ENCODE assay signal across 20 cellular contexts in the genomic region with DNA sequence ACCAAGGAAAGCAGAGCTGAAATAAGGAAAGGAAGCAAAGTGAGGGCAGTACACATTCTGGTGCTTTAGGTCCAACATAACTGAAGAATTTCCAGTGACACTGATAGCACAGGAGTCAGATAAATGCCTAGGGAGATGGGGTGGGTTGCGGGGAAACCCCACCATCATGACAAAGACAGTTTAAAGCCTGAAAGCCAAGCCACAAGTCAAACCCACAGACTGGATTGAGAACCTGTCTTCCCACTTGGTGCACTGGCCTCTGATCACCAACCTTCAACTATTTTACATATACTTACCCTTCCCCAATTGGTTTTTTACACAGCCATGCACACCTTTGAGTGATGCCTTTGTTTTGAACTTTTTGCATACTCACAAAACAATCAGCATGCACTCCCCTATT. TPM values are rescaled to one million over a fixed set of nuclear protein-coding genes. Genes with fewer than 3 reads are reported as not detected.
DNase-seq lines count a peak whose midpoint lies in the region; ATAC-seq, FAIRE-seq and TF ChIP-seq lines count a peak whose summit lies in the region.
"Had no signal": no experiment of that assay in that cellular context is flagged by ENCODE, and none has a peak within 500 bp of the region (broad histone marks: within the 10 kb centered on the region; RNA-seq: fewer than 3 reads in every experiment).

No MANE protein-coding gene starts in this region.

- POLR2A ChIA-PET in activated CD4-positive, alpha-beta T cell treated with anti-CD3 and anti-CD28 coated beads for 36 hours (lab: Charles Lee): no interaction called here
- POLR2A ChIA-PET in activated CD4-positive, alpha-beta memory T cell treated with anti-CD3 and anti-CD28 coated beads for 36 hours (lab: Charles Lee): no interaction called here

- H3K4me1 ChIP-seq in ES-I3 (ENCODE audit: insufficient read depth, low read length) (peaks cover 7% of the 10 kb centered on the region; the same call in 1 of the 2 replicates), HUES64 (ENCODE audit: insufficient read depth, low read length) (no peaks in the 10 kb centered on the region)
- H3K4me1 ChIP-seq: A549 had no signal

- no peaks in the 10 kb centered on the region for H3K36me3 ChIP-seq in ES-I3 (ENCODE audit: insufficient read depth, low read length)
- peaks cover 8% of the 10 kb centered on the region for H3K36me3 ChIP-seq in HUES64 (ENCODE audit: insufficient read depth, low read length)

- no peaks in the 10 kb centered on the region for H3K27me3 ChIP-seq in HUES64 (ENCODE audit: insufficient read depth, low read length)

- no peak overlapping the region for H3K27ac Mint-ChIP-seq in activated CD4-positive, alpha-beta T cell treated with anti-CD3 and anti-CD28 coated beads for 36 hours
- no peak overlapping the region for H3K27ac Mint-ChIP-seq in endothelial cell (ENCODE audit: unreplicated experiment)
- H3K27ac Mint-ChIP-seq in activated CD4-positive, alpha-beta memory T cell treated with anti-CD3 and anti-CD28 coated beads for 36 hours: no peak overlapping the region
- H3K27ac Mint-ChIP-seq: CD4-positive, alpha-beta memory T cell had no signal

- H3K4me3 ChIP-seq in HUES64 (ENCODE audit: low read length): no peak overlapping the region
- H3K4me3 ChIP-seq: A549, GM12878, GM23248 had no signal

- no peak overlapping the region for H3K4me3 Mint-ChIP-seq in activated CD4-positive, alpha-beta T cell treated with anti-CD3 and anti-CD28 coated beads for 36 hours
- H3K4me3 Mint-ChIP-seq in endothelial cell (ENCODE audit: unreplicated experiment): peak overlapping the region; percentile 39
- H3K4me3 Mint-ChIP-seq in activated CD4-positive, alpha-beta memory T cell treated with anti-CD3 and anti-CD28 coated beads for 36 hours: no peak overlapping the region
- H3K4me3 Mint-ChIP-seq: CD4-positive, alpha-beta memory T cell had no signal

- TF ChIP-seq CTCF in endothelial cell (IDR thresholded peaks at IDR 0.05; ENCODE audit: unreplicated experiment): no peak

- H3K9me3 Mint-ChIP-seq in activated CD4-positive, alpha-beta T cell treated with anti-CD3 and anti-CD28 coated beads for 36 hours (ENCODE audit: low read depth): peaks cover 26% of the 10 kb centered on the region
- H3K9me3 Mint-ChIP-seq in endothelial cell (ENCODE audit: unreplicated experiment): peaks cover 31% of the 10 kb centered on the region
- H3K9me3 Mint-ChIP-seq in activated CD4-positive, alpha-beta memory T cell treated with anti-CD3 and anti-CD28 coated beads for 36 hours: peaks cover 46% of the 10 kb centered on the region

- peak overlapping the region; percentile 68; the same call in 1 of the 2 replicates for H3K27ac ChIP-seq in HUES64 (ENCODE audit: low read depth, low read length)
- H3K27ac ChIP-seq: 22Rv1, A549, C4-2B, GM23248 had no signal

- H3K9ac ChIP-seq in ES-I3 (ENCODE audit: low read depth, low read length): 0 out of 2 replicates have a peak overlapping the region, but pooled peaks have one; percentile 15
- H3K9ac ChIP-seq in HUES64 (ENCODE audit: low read depth, low read length): no peak overlapping the region
- H3K9ac ChIP-seq: GM23248 had no signal

- no peak for FAIRE-seq in GM19239 (lab: Jason Lieb, UNC)
- FAIRE-seq: A549, GM12878, H54, HTR-8/SVneo had no signal

- WGBS in HUES64: 87% methylated on average over 1 of the region's 1 CpG

- DNase-seq in activated CD4-positive, alpha-beta T cell treated with anti-CD3 and anti-CD28 coated beads for 36 hours: no peak
- no peak for DNase-seq in activated CD4-positive, alpha-beta T cell treated with anti-CD3 and anti-CD28 coated beads for 48 hours
- DNase-seq in endothelial cell (ENCODE audit: low spot score) (no peak), GM19239 (ENCODE audit: insufficient read length, low spot score) (no peak)
- no peak for DNase-seq in activated CD4-positive, alpha-beta memory T cell treated with anti-CD3 and anti-CD28 coated beads for 36 hours
- DNase-seq: AML-193; CD4-positive, alpha-beta memory T cell; DMS153; DMS79 treated with DMSO at 0.1 percent for 48 hours; GM23248 had no signal

- peaks cover 24% of the 10 kb centered on the region for H3K9me3 ChIP-seq in ES-I3 (ENCODE audit: control insufficient read depth, insufficient read depth, low read length)
- peaks cover 65% of the 10 kb centered on the region for H3K9me3 ChIP-seq in HUES64 (ENCODE audit: insufficient read depth, low read depth, low read length)
- H3K9me3 ChIP-seq: A549 had no signal

- CTCF ChIA-PET in activated CD4-positive, alpha-beta T cell treated with anti-CD3 and anti-CD28 coated beads for 36 hours (lab: Charles Lee): interaction anchor here (0.7 kb wide), 1 partner anchor 1227 kb away, joined by 3 read pairs; no protein-coding TSS in a partner anchor
- CTCF ChIA-PET in activated CD4-positive, alpha-beta memory T cell treated with anti-CD3 and anti-CD28 coated beads for 36 hours (lab: Charles Lee): no interaction called here

- no peaks in the 10 kb centered on the region for H3K4me1 Mint-ChIP-seq in activated CD4-positive, alpha-beta T cell treated with anti-CD3 and anti-CD28 coated beads for 36 hours
- no peaks in the 10 kb centered on the region for H3K4me1 Mint-ChIP-seq in endothelial cell (ENCODE audit: unreplicated experiment)
- H3K4me1 Mint-ChIP-seq in activated CD4-positive, alpha-beta memory T cell treated with anti-CD3 and anti-CD28 coated beads for 36 hours (ENCODE audit: low read depth): no peaks in the 10 kb centered on the region
- H3K4me1 Mint-ChIP-seq: CD4-positive, alpha-beta memory T cell had no signal

- no peaks in the 10 kb centered on the region for H3K27me3 Mint-ChIP-seq in activated CD4-positive, alpha-beta T cell treated with anti-CD3 and anti-CD28 coated beads for 36 hours
- peaks cover 5% of the 10 kb centered on the region for H3K27me3 Mint-ChIP-seq in endothelial cell (ENCODE audit: unreplicated experiment)
- H3K27me3 Mint-ChIP-seq in activated CD4-positive, alpha-beta memory T cell treated with anti-CD3 and anti-CD28 coated beads for 36 hours: no peaks in the 10 kb centered on the region
- H3K27me3 Mint-ChIP-seq: CD4-positive, alpha-beta memory T cell had no signal

- peak; percentile 19 for ATAC-seq in activated CD4-positive, alpha-beta T cell treated with anti-CD3 and anti-CD28 coated beads for 36 hours
- ATAC-seq in GM21360 (IDR thresholded peaks at IDR 0.05; ENCODE audit: unreplicated experiment): no peak
- ATAC-seq: A549, GM12878, HCT116 had no signal

- intact Hi-C loops in activated CD4-positive, alpha-beta T cell treated with anti-CD3 and anti-CD28 coated beads for 36 hours (cut with DNase I, micrococcal nuclease): no loop called here
- intact Hi-C loops in activated CD4-positive, alpha-beta memory T cell treated with anti-CD3 and anti-CD28 coated beads for 36 hours (cut with micrococcal nuclease): no loop called here

- peaks cover 52% of the 10 kb centered on the region for H3K36me3 Mint-ChIP-seq in activated CD4-positive, alpha-beta T cell treated with anti-CD3 and anti-CD28 coated beads for 36 hours (ENCODE audit: low read depth)
- H3K36me3 Mint-ChIP-seq in endothelial cell (ENCODE audit: low read depth, unreplicated experiment): peaks cover 70% of the 10 kb centered on the region
- H3K36me3 Mint-ChIP-seq in activated CD4-positive, alpha-beta memory T cell treated with anti-CD3 and anti-CD28 coated beads for 36 hours: peaks cover 42% of the 10 kb centered on the region

RNA-seq across cellular contexts. Expression of a gene that starts 22.2 kb away (rescaled TPM):
- 10 to 100 TPM; 56.8 to 85.5 TPM for total RNA-seq in activated CD4-positive, alpha-beta T cell treated with anti-CD3 and anti-CD28 coated beads for 36 hours
- polyA plus RNA-seq in HUES64 (2013, experiment 1 of 2): 24.0 TPM
- 31.9 TPM for polyA plus RNA-seq in HUES64 (2013, experiment 2 of 2)
- 16.4 TPM for total RNA-seq in endothelial cell (ENCODE audit: unreplicated experiment)
- total RNA-seq in activated CD4-positive, alpha-beta memory T cell treated with anti-CD3 and anti-CD28 coated beads for 36 hours: 10 to 100 TPM; 24.7 to 31.6 TPM
